ENCODE assay signal across 28 cellular contexts in genomic region chr18:13362617-13363016, GRCh38.
"Had no signal": no experiment of that assay in that cellular context is flagged by ENCODE, and none has a peak within 500 bp of the region (broad histone marks: within the 10 kb centered on the region; RNA-seq: fewer than 3 reads in every experiment).

No MANE protein-coding gene starts in this region.

- H3K36me3 Mint-ChIP-seq: activated naive CD4-positive, alpha-beta T cell treated with anti-CD3 and anti-CD28 coated beads, Interleukin-2, amount 50 U/mL, for 24 hours; mesothelial cell of epicardium; naive B cell; type B pancreatic cell had no signal

- H3K27me3 Mint-ChIP-seq: activated CD4-positive, alpha-beta memory T cell treated with anti-CD3 and anti-CD28 coated beads, Interleukin-2, amount 10 ng/mL, durations not matched to agents 7 days and 5 days; activated CD4-positive, alpha-beta T cell treated with anti-CD3 and anti-CD28 coated beads, Interleukin-2, amount 10 ng/mL, durations not matched to agents 7 days and 5 days; activated naive CD4-positive, alpha-beta T cell treated with anti-CD3 and anti-CD28 coated beads, Interleukin-2, amount 50 U/mL, for 24 hours; activated naive CD8-positive, alpha-beta T cell treated with anti-CD3 and anti-CD28 coated beads, Interleukin-2, amount 50 U/mL, for 24 hours had no signal

- H3K27me3 ChIP-seq: breast epithelium, esophagus squamous epithelium, heart right ventricle, pancreas, testis had no signal

- H3K4me1 ChIP-seq: breast epithelium, esophagus squamous epithelium, pancreas, prostate gland, testis had no signal

- H3K9me3 ChIP-seq: breast epithelium, esophagus squamous epithelium, heart right ventricle, pancreas, prostate gland, testis had no signal

- H3K27ac Mint-ChIP-seq: activated CD4-positive, alpha-beta memory T cell treated with anti-CD3 and anti-CD28 coated beads, Interleukin-2, amount 10 ng/mL, durations not matched to agents 7 days and 5 days; activated CD4-positive, alpha-beta T cell treated with anti-CD3 and anti-CD28 coated beads, Interleukin-2, amount 10 ng/mL, durations not matched to agents 7 days and 5 days; activated naive CD4-positive, alpha-beta T cell treated with anti-CD3 and anti-CD28 coated beads, Interleukin-2, amount 50 U/mL, for 24 hours; activated naive CD8-positive, alpha-beta T cell treated with anti-CD3 and anti-CD28 coated beads, Interleukin-2, amount 50 U/mL, for 24 hours; activated T-helper 2 cell treated with anti-CD3 and anti-CD28 coated beads, Interferon-gamma antibody, Interleukin-2, Interleukin-4, amounts not matched to agents 10 μg/mL and 5 μg/mL and 100 μg/mL, durations not matched to agents 14 hours and 24 hours and 36 hours; mesothelial cell of epicardium; nephron progenitor cell; type B pancreatic cell had no signal

- H3K36me3 ChIP-seq: breast epithelium, esophagus squamous epithelium, heart right ventricle, pancreas, prostate gland, WERI-Rb-1 had no signal

- H3K9me3 Mint-ChIP-seq: activated CD4-positive, alpha-beta T cell treated with anti-CD3 and anti-CD28 coated beads, Interleukin-2, amount 10 ng/mL, durations not matched to agents 7 days and 5 days; activated naive CD4-positive, alpha-beta T cell treated with anti-CD3 and anti-CD28 coated beads, Interleukin-2, amount 50 U/mL, for 24 hours; activated naive CD8-positive, alpha-beta T cell treated with anti-CD3 and anti-CD28 coated beads, Interleukin-2, amount 50 U/mL, for 24 hours; activated T-cell treated with anti-CD3 and anti-CD28 coated beads, Interleukin-2, amount 50 U/mL, for 4 hours; activated T-helper 2 cell treated with anti-CD3 and anti-CD28 coated beads, Interferon-gamma antibody, Interleukin-2, Interleukin-4, amounts not matched to agents 10 μg/mL and 5 μg/mL and 100 μg/mL, durations not matched to agents 14 hours and 24 hours and 36 hours; mesothelial cell of epicardium; naive B cell; nephron progenitor cell; type B pancreatic cell had no signal

- FAIRE-seq: pancreas had no signal

- H3K27ac ChIP-seq: breast epithelium, esophagus squamous epithelium, heart right ventricle, pancreas, prostate gland, skin epidermis, testis, WERI-Rb-1 had no signal

- H3K4me3 ChIP-seq: breast epithelium, esophagus squamous epithelium, heart right ventricle, pancreas, prostate gland, skin epidermis, testis had no signal

- H3K4me3 Mint-ChIP-seq: activated CD4-positive, alpha-beta memory T cell treated with anti-CD3 and anti-CD28 coated beads, Interleukin-2, amount 10 ng/mL, durations not matched to agents 7 days and 5 days; activated CD4-positive, alpha-beta T cell treated with anti-CD3 and anti-CD28 coated beads, Interleukin-2, amount 10 ng/mL, durations not matched to agents 7 days and 5 days; activated naive CD4-positive, alpha-beta T cell treated with anti-CD3 and anti-CD28 coated beads, Interleukin-2, amount 50 U/mL, for 24 hours; activated naive CD8-positive, alpha-beta T cell treated with anti-CD3 and anti-CD28 coated beads, Interleukin-2, amount 50 U/mL, for 24 hours; activated T-cell treated with anti-CD3 and anti-CD28 coated beads, Interleukin-2, amount 50 U/mL, for 4 hours; mesothelial cell of epicardium; naive B cell; nephron progenitor cell; type B pancreatic cell had no signal

- DNase-seq: activated CD4-positive, alpha-beta memory T cell treated with anti-CD3 and anti-CD28 coated beads, Interleukin-2, amount 10 ng/mL, durations not matched to agents 7 days and 5 days; activated CD4-positive, alpha-beta T cell treated with anti-CD3 and anti-CD28 coated beads, Interleukin-2, amount 10 ng/mL, durations not matched to agents 7 days and 5 days; activated CD8-positive, alpha-beta memory T cell treated with anti-CD3 and anti-CD28 coated beads, Interleukin-2, amount 50 U/mL, for 48 hours; activated naive CD8-positive, alpha-beta T cell treated with anti-CD3 and anti-CD28 coated beads, Interleukin-2, amount 50 U/mL, for 24 hours; activated T-cell treated with anti-CD3 and anti-CD28 coated beads, Interleukin-2, amount 50 U/mL, for 4 hours; amygdala; central memory CD4-positive, alpha-beta T cell; dermis blood vessel endothelial cell; effector CD4-positive, alpha-beta T cell; esophagus squamous epithelium; foreskin melanocyte; heart right ventricle; naive B cell; nephron progenitor cell; pancreas; retina; stimulated activated CD4-positive, alpha-beta T cell treated with anti-CD3 and anti-CD28 coated beads, Interleukin-12 subunit alpha, Interleukin-12 subunit beta, amount 100 ng/mL, for 4 hours; stimulated activated CD4-positive, alpha-beta T cell treated with anti-CD3 and anti-CD28 coated beads, Interleukin-4, amount 100 ng/mL, for 1 hour; stimulated activated naive CD8-positive, alpha-beta T cell treated with anti-CD3 and anti-CD28 coated beads, Interleukin-15, Interleukin-2, amounts not matched to agents 100 U/mL and 50 U/mL, for 24 hours; testis; WERI-Rb-1 had no signal

- H3K4me1 Mint-ChIP-seq: activated CD4-positive, alpha-beta memory T cell treated with anti-CD3 and anti-CD28 coated beads, Interleukin-2, amount 10 ng/mL, durations not matched to agents 7 days and 5 days; activated CD4-positive, alpha-beta T cell treated with anti-CD3 and anti-CD28 coated beads, Interleukin-2, amount 10 ng/mL, durations not matched to agents 7 days and 5 days; activated naive CD4-positive, alpha-beta T cell treated with anti-CD3 and anti-CD28 coated beads, Interleukin-2, amount 50 U/mL, for 24 hours; mesothelial cell of epicardium; nephron progenitor cell had no signal
